ENCODE assay signal across 1 cellular context in genomic region chr22:50529416-50530279, GRCh38.
TF ChIP-seq lines count a peak whose summit lies in the region.

Gene TYMP (minus strand): TSS chr22:50530012. CDS start chr22:50529709, 303 bp downstream.

TF ChIP-seq in K562, 482 proteins besides CTCF, POLR2A, EP300 and RAD21:
- TF ChIP-seq RBFOX2 (IDR thresholded peaks at IDR 0.05; ENCODE audit: low read depth, low read length) (0 out of 2 replicates have a peak, but pooled peaks have one; percentile 19), POLR2G (IDR thresholded peaks at IDR 0.05; ENCODE audit: low read depth, low read length) (peak; percentile 61), ZBTB33 (CRISPR knock-in tag; IDR thresholded peaks at IDR 0.05) (peak; percentile 92), TAL1 (IDR thresholded peaks at IDR 0.05) (no peak)
